ENCODE assay signal across 8 cellular contexts in genomic region chr12:117587646-117588287, GRCh38.
DNase-seq lines count a peak whose midpoint lies in the region; ATAC-seq and TF ChIP-seq lines count a peak whose summit lies in the region.

No MANE protein-coding gene starts in this region.

- H3K27ac ChIP-seq in neural cell (ENCODE audit: low read length): no peak overlapping the region

- H3K27ac Mint-ChIP-seq in activated CD4-positive, alpha-beta T cell treated with anti-CD3 and anti-CD28 coated beads for 36 hours: no peak overlapping the region
- H3K27ac Mint-ChIP-seq in type B pancreatic cell: no peak overlapping the region

- peaks cover 2% of the 10 kb centered on the region for H3K27me3 Mint-ChIP-seq in activated CD4-positive, alpha-beta T cell treated with anti-CD3 and anti-CD28 coated beads for 36 hours
- peaks cover 53% of the 10 kb centered on the region for H3K27me3 Mint-ChIP-seq in type B pancreatic cell

- intact Hi-C loops in activated CD4-positive, alpha-beta T cell treated with anti-CD3 and anti-CD28 coated beads for 36 hours (cut with DNase I, micrococcal nuclease): loop anchor here (1.0 to 5.0 kb wide), 5 partner anchors 220 to 375 kb away; no protein-coding TSS in a partner anchor

- CTCF ChIA-PET in activated CD4-positive, alpha-beta T cell treated with anti-CD3 and anti-CD28 coated beads for 36 hours (lab: Charles Lee): interaction anchor here (0.6 to 3.6 kb wide), 17 partner anchors 8 to 884 kb away, joined by 3 to 14 read pairs (median 3); no protein-coding TSS in a partner anchor

- H3K36me3 ChIP-seq in neural cell (ENCODE audit: insufficient read depth, low read length): no peaks in the 10 kb centered on the region

- POLR2A ChIA-PET in activated CD4-positive, alpha-beta T cell treated with anti-CD3 and anti-CD28 coated beads for 36 hours (lab: Charles Lee): interaction anchor here (0.7 kb wide), 1 partner anchor 67 kb away, joined by 3 read pairs; no protein-coding TSS in a partner anchor

- H3K79me2 ChIP-seq in neural cell (replicated peaks; ENCODE audit: insufficient read depth, low read length): no peaks in the 10 kb centered on the region

- H3K36me3 Mint-ChIP-seq in activated CD4-positive, alpha-beta T cell treated with anti-CD3 and anti-CD28 coated beads for 36 hours (ENCODE audit: low read depth): no peaks in the 10 kb centered on the region
- no peaks in the 10 kb centered on the region for H3K36me3 Mint-ChIP-seq in type B pancreatic cell

- DNase-seq in activated CD8-positive, alpha-beta memory T cell treated with anti-CD3 and anti-CD28 coated beads for 48 hours (ENCODE audit: low read depth in 2 of 3, low spot score in 2 of 3): peak; percentile 2 to 28 (median 7)
- DNase-seq in activated CD8-positive, alpha-beta memory T cell treated with anti-CD3 and anti-CD28 coated beads for 24 hours: no peak
- DNase-seq in NCI-H146 (lab: John Stamatoyannopoulos, UW): peak; percentile 33
- DNase-seq in activated CD4-positive, alpha-beta T cell treated with anti-CD3 and anti-CD28 coated beads for 36 hours: peak; percentile 70
- peak; percentile 21 to 61 for DNase-seq in erythroblast (lab: John Stamatoyannopoulos, UW)
- no peak for DNase-seq in type B pancreatic cell (ENCODE audit: extremely low spot score, unreplicated experiment)

- H3K9ac ChIP-seq in neural cell (ENCODE audit: low read length): no peak overlapping the region

- no peaks in the 10 kb centered on the region for H3K4me1 Mint-ChIP-seq in activated CD4-positive, alpha-beta T cell treated with anti-CD3 and anti-CD28 coated beads for 36 hours
- H3K4me1 Mint-ChIP-seq in type B pancreatic cell (ENCODE audit: unreplicated experiment): peaks cover 8% of the 10 kb centered on the region

- peaks cover 5% of the 10 kb centered on the region for H3K9me3 Mint-ChIP-seq in activated CD4-positive, alpha-beta T cell treated with anti-CD3 and anti-CD28 coated beads for 36 hours (ENCODE audit: low read depth)
- H3K9me3 Mint-ChIP-seq in type B pancreatic cell: no peaks in the 10 kb centered on the region

- no peak overlapping the region for H3K4me3 ChIP-seq in neural cell (ENCODE audit: low read length)

- H3K9me3 ChIP-seq in neural cell (ENCODE audit: low read length): no peaks in the 10 kb centered on the region

- H3K9me2 ChIP-seq in neural cell (ENCODE audit: insufficient read depth, low read length): no peaks in the 10 kb centered on the region

- H3K4me2 ChIP-seq in neural cell (ENCODE audit: low read length): no peak overlapping the region

- peak; percentile 13 for TF ChIP-seq RAD21 in neural cell (conservative IDR thresholded peaks at IDR 0.05)

- no peak overlapping the region for H3K4me3 Mint-ChIP-seq in activated CD4-positive, alpha-beta T cell treated with anti-CD3 and anti-CD28 coated beads for 36 hours
- H3K4me3 Mint-ChIP-seq in type B pancreatic cell: no peak overlapping the region

- TF ChIP-seq CTCF in neural cell (IDR thresholded peaks at IDR 0.05; ENCODE audit: poor library complexity, severe bottlenecking): no peak
- TF ChIP-seq CTCF in type B pancreatic cell (conservative IDR thresholded peaks at IDR 0.05): peak; percentile 89

- no peaks in the 10 kb centered on the region for H3K27me3 ChIP-seq in neural cell (ENCODE audit: insufficient read depth, low read depth, low read length)

- no peak for TF ChIP-seq EP300 in neural cell (conservative IDR thresholded peaks at IDR 0.05; ENCODE audit: poor library complexity, severe bottlenecking)

- no peaks in the 10 kb centered on the region for H4K20me1 ChIP-seq in neural cell (ENCODE audit: insufficient read depth)

- no peak overlapping the region for H2AFZ ChIP-seq in neural cell (ENCODE audit: low read depth, low read length)

- no peak for TF ChIP-seq POLR2A in erythroblast (IDR thresholded peaks at IDR 0.05; ENCODE audit: low read length)

- ATAC-seq in activated CD4-positive, alpha-beta T cell treated with anti-CD3 and anti-CD28 coated beads for 36 hours: no peak
- no peak for ATAC-seq in HG03135 (IDR thresholded peaks at IDR 0.05; ENCODE audit: unreplicated experiment)

- H3F3A ChIP-seq in neural cell (ENCODE audit: insufficient read depth, low read length, poor library complexity, severe bottlenecking): no peaks in the 10 kb centered on the region

TF ChIP-seq in neural cell, 6 proteins besides CTCF, POLR2A, EP300 and RAD21:
- no peak for TF ChIP-seq SMC3 (conservative IDR thresholded peaks at IDR 0.05; ENCODE audit: poor library complexity)

Comparison
In these comparisons a context has a peak if more than half of its experiments do, and no peak if none do; other contexts are left out.
1. DNase-seq: peak in activated CD8-positive, alpha-beta memory T cell treated with anti-CD3 and anti-CD28 coated beads for 48 hours (3 of 3), NCI-H146 (single experiment), activated CD4-positive, alpha-beta T cell treated with anti-CD3 and anti-CD28 coated beads for 36 hours (single experiment) and erythroblast (2 of 2); none in activated CD8-positive, alpha-beta memory T cell treated with anti-CD3 and anti-CD28 coated beads for 24 hours (single experiment) and type B pancreatic cell (single experiment).